In genomic region chr19:51703655-51704515, GRCh38 we compare ENCODE assay signal across 8 cellular contexts. TPM values are rescaled to one million over a fixed set of nuclear protein-coding genes. Genes with fewer than 3 reads are reported as not detected.
A peak's percentile ranks its signal among the peaks of the same experiment; 100 is the strongest.
DNase-seq lines count a peak whose midpoint lies in the region; ATAC-seq and TF ChIP-seq lines count a peak whose summit lies in the region.

No MANE protein-coding gene starts in this region.

- no peaks in the 10 kb centered on the region for H3K79me2 ChIP-seq in neural progenitor cell (ENCODE audit: low read depth)

- DNase-seq in Caco-2 (peak; percentile 96), activated gamma-delta T cell (lab: John Stamatoyannopoulos, UW) (peak; percentile 92), fibroblast of villous mesenchyme (ENCODE audit: low read depth) (peak; percentile 93), neural progenitor cell (ENCODE audit: low spot score) (peak; percentile 97), stomach (peak; percentile 98)

- H3K4me3 Mint-ChIP-seq in Caco-2 (ENCODE audit: unreplicated experiment) (peak overlapping the region; percentile 85), neural progenitor cell (peak overlapping the region; percentile 85)

- H3K9ac ChIP-seq in HUES6 (ENCODE audit: low read length) (peak overlapping the region; percentile 92), neural progenitor cell (peak overlapping the region; percentile 81)

- peaks cover 12% of the 10 kb centered on the region for H3K4me1 Mint-ChIP-seq in Caco-2 (ENCODE audit: low read depth, unreplicated experiment)
- H3K4me1 Mint-ChIP-seq in neural progenitor cell: peaks cover 24% of the 10 kb centered on the region

- H3K36me3 ChIP-seq in Caco-2 (ENCODE audit: control insufficient read depth, insufficient read depth, low read length) (no peaks in the 10 kb centered on the region), HUES6 (ENCODE audit: control insufficient read depth, insufficient read depth, low read length) (peaks cover 27% of the 10 kb centered on the region), neural progenitor cell (no peaks in the 10 kb centered on the region), stomach (peaks cover 0 to 46% (median 28%) of the 10 kb centered on the region in 4 donors)

- peak; percentile 45 to 54 for TF ChIP-seq CTCF in Caco-2 (IDR thresholded peaks at IDR 0.05; ENCODE audit: insufficient read depth in 1 of 2, low read depth in 1 of 2, low read length in 1 of 2, severe bottlenecking in 1 of 2, unreplicated experiment in 1 of 2)
- TF ChIP-seq CTCF in fibroblast of villous mesenchyme (IDR thresholded peaks at IDR 0.05; ENCODE audit: insufficient read depth, low read depth, low read length): peak; percentile 38
- TF ChIP-seq CTCF in neural progenitor cell (IDR thresholded peaks at IDR 0.05): peak; percentile 65
- TF ChIP-seq CTCF in stomach (IDR thresholded peaks at IDR 0.05): peak in 3 of 7 experiments; percentile 7 to 63 (median 42)

- H2AFZ ChIP-seq in neural progenitor cell (replicated peaks): no peak overlapping the region

- H4K20me1 ChIP-seq in neural progenitor cell (ENCODE audit: low read depth): peaks cover 20% of the 10 kb centered on the region

- peaks cover 12% of the 10 kb centered on the region; the same call in 1 of the 2 replicates for H3K4me1 ChIP-seq in Caco-2
- peaks cover 9% of the 10 kb centered on the region for H3K4me1 ChIP-seq in HUES6 (ENCODE audit: control insufficient read depth, insufficient read depth, low read length)
- peaks cover 15% of the 10 kb centered on the region for H3K4me1 ChIP-seq in neural progenitor cell
- peaks cover 29 to 48% (median 40%) of the 10 kb centered on the region in 4 donors for H3K4me1 ChIP-seq in stomach

- peaks cover 19% of the 10 kb centered on the region for H3K9me3 Mint-ChIP-seq in Caco-2 (ENCODE audit: unreplicated experiment)
- no peaks in the 10 kb centered on the region for H3K9me3 Mint-ChIP-seq in neural progenitor cell

- H3K27me3 Mint-ChIP-seq in Caco-2 (ENCODE audit: insufficient read depth, unreplicated experiment) (no peaks in the 10 kb centered on the region), neural progenitor cell (ENCODE audit: insufficient read depth, low read depth) (peaks cover 13% of the 10 kb centered on the region)

- H3K4me2 ChIP-seq in neural progenitor cell: peak overlapping the region; percentile 94

- H3K27me3 ChIP-seq in Caco-2 (replicated peaks; ENCODE audit: control insufficient read depth, insufficient read depth, low read length) (no peaks in the 10 kb centered on the region), HUES6 (ENCODE audit: control insufficient read depth, insufficient read depth, low read length) (no peaks in the 10 kb centered on the region), neural progenitor cell (peaks cover 17% of the 10 kb centered on the region), stomach (no peaks in the 10 kb centered on the region)

- WGBS in stomach, 5 donors: 1 to 5% (median 1%) methylated on average over 43 to 71 of the region's 71 CpGs

- intact Hi-C loops in Caco-2 (cut with micrococcal nuclease; ENCODE audit: unreplicated experiment): loop anchor here (1.0 kb wide), 1 partner anchor 15 kb away; no protein-coding TSS in a partner anchor
- intact Hi-C loops in stomach (cut with DNase I; ENCODE audit: low total_unique reads): no loop called here

- H3K4me3 ChIP-seq in Caco-2 (ENCODE audit: low read depth, low read length) (peak overlapping the region; percentile 54), HUES6 (ENCODE audit: low read depth, low read length) (peak overlapping the region; percentile 76), fibroblast of villous mesenchyme (ENCODE audit: low read depth, low read length) (peak overlapping the region; percentile 60), neural progenitor cell (peak overlapping the region; percentile 62), stomach (peak overlapping the region; percentile 55 to 66 (median 62))

- H3K36me3 Mint-ChIP-seq in Caco-2 (ENCODE audit: insufficient read depth, unreplicated experiment) (peaks cover 37% of the 10 kb centered on the region), neural progenitor cell (peaks cover 47% of the 10 kb centered on the region)

- H3K27ac ChIP-seq in HUES6 (ENCODE audit: low read depth, low read length) (peak overlapping the region; percentile 47; the same call in 1 of the 2 replicates), neural progenitor cell (no peak overlapping the region), stomach (peak overlapping the region; percentile 93 to 98 (median 94))

- H3F3A ChIP-seq in neural progenitor cell (ENCODE audit: low read depth): peaks cover 17% of the 10 kb centered on the region

- CTCF ChIA-PET in Caco-2 (lab: Charles Lee): interaction anchor here (0.6 to 1.8 kb wide), 8 partner anchors 15 to 336 kb away, joined by 3 to 10 read pairs (median 4); partner anchors contain the start of gene FPR2

- no peaks in the 10 kb centered on the region for H3K9me3 ChIP-seq in Caco-2
- no peaks in the 10 kb centered on the region for H3K9me3 ChIP-seq in HUES6 (ENCODE audit: control insufficient read depth, insufficient read depth, low read depth, low read length)
- no peaks in the 10 kb centered on the region for H3K9me3 ChIP-seq in neural progenitor cell (ENCODE audit: low read depth)
- H3K9me3 ChIP-seq in stomach: no peaks in the 10 kb centered on the region

- H3K27ac Mint-ChIP-seq in Caco-2 (ENCODE audit: unreplicated experiment): peak overlapping the region; percentile 90
- H3K27ac Mint-ChIP-seq in neural progenitor cell: no peak overlapping the region

- no TSS peak for BruUV-seq in Caco-2 (replicated peaks; lab: Mats Ljungman, UMichigan)

- peak; percentile 77 for ATAC-seq in GM21367 (IDR thresholded peaks at IDR 0.05; ENCODE audit: unreplicated experiment)

- peak; percentile 97 for TF ChIP-seq POLR2A in Raji (IDR thresholded peaks at IDR 0.05; ENCODE audit: insufficient read depth, low read depth, low read length)
- peak in 1 of 4 donors; percentile 28 for TF ChIP-seq POLR2A in stomach (IDR thresholded peaks at IDR 0.05)

- POLR2A ChIA-PET in Caco-2 (lab: Charles Lee): interaction anchor here (0.6 to 1.5 kb wide), 4 partner anchors 109 to 486 kb away, joined by 3 to 5 read pairs (median 3); partner anchors contain the start of gene PPP2R1A

- TF ChIP-seq EP300 in stomach (IDR thresholded peaks at IDR 0.05): peak; percentile 33

RNA-seq across cellular contexts. Expression of gene SPACA6, which starts 10.8 kb away (rescaled TPM):
- total RNA-seq in Caco-2 (2022): 3.6 and 4.9 TPM in 2 replicates
- total RNA-seq in fibroblast of villous mesenchyme: 10.8 and 14.2 TPM in 2 replicates
- total RNA-seq in neural progenitor cell (ENCODE audit: low replicate concordance): 6.9 and 12.0 TPM in 2 replicates
- 100 to 1,000 TPM in 1 of 5 donors, 1 to 10 TPM in 4; 1.2 to 151 (median 3.9) TPM for total RNA-seq in stomach
- polyA plus RNA-seq in stomach: 10 to 100 TPM; 11.2 to 26.7 (median 19.8) TPM

RNA-seq across cellular contexts. Expression of gene HAS1, which starts 19.9 kb away (rescaled TPM):
- not detected in 2 replicates for total RNA-seq in Caco-2 (2022)
- not detected in 2 replicates for total RNA-seq in fibroblast of villous mesenchyme
- total RNA-seq in neural progenitor cell (ENCODE audit: low replicate concordance): 0.37 and 0.69 TPM in 2 replicates
- 1 to 10 TPM in 1 of 5 donors, not detected in 4; 7.2 TPM for total RNA-seq in stomach
- polyA plus RNA-seq in stomach: under 1 TPM in 2 of 3 donors, not detected in 1; 0.05 to 0.25 TPM

RNA-seq across cellular contexts. Expression of gene FPR1, which starts 47.8 kb away (rescaled TPM):
- total RNA-seq in Caco-2 (2022) (not detected in 2 replicates), fibroblast of villous mesenchyme (not detected in 2 replicates), neural progenitor cell (ENCODE audit: low replicate concordance) (not detected in 2 replicates), stomach (10 to 100 TPM in 1 of 5 donors, 1 to 10 TPM in 3, not detected in 1; 7.0 to 10.5 (median 8.5) TPM)
- polyA plus RNA-seq in stomach: 1 to 10 TPM; 1.7 to 7.5 (median 1.8) TPM

RNA-seq across cellular contexts. Expression of gene FPR2, which starts 57.1 kb away (rescaled TPM):
- not detected in 2 replicates for total RNA-seq in Caco-2 (2022)
- total RNA-seq in fibroblast of villous mesenchyme: not detected in 2 replicates
- not detected in 2 replicates for total RNA-seq in neural progenitor cell (ENCODE audit: low replicate concordance)
- 1 to 10 TPM in 2 of 5 donors, under 1 TPM in 1, not detected in 2; 0.58 to 1.7 (median 1.3) TPM for total RNA-seq in stomach
- 1 to 10 TPM in 2 of 3 donors, under 1 TPM in 1; 0.48 to 2.9 (median 1.4) TPM for polyA plus RNA-seq in stomach

RNA-seq across cellular contexts. Expression of gene SIGLEC14, which starts 57.3 kb away (rescaled TPM):
- total RNA-seq in Caco-2 (2022) (not detected in 2 replicates), fibroblast of villous mesenchyme (not detected in 2 replicates), neural progenitor cell (ENCODE audit: low replicate concordance) (not detected in 2 replicates), stomach (1 to 10 TPM in 3 of 5 donors, not detected in 2; 2.0 to 5.4 (median 2.8) TPM)
- polyA plus RNA-seq in stomach: 1 to 10 TPM in 1 of 3 donors, under 1 TPM in 1, not detected in 1; 0.55 to 1.8 TPM
